Comparison of ENCODE assay signal across 16 cellular contexts in genomic region chr14:21317433-21317832, GRCh38. TPM values are rescaled to one million over a fixed set of nuclear protein-coding genes. Genes with fewer than 3 reads are reported as not detected.
DNase-seq lines count a peak whose midpoint lies in the region; ATAC-seq, FAIRE-seq and TF ChIP-seq lines count a peak whose summit lies in the region.
"Had no signal": no experiment of that assay in that cellular context is flagged by ENCODE, and none has a peak within 500 bp of the region (broad histone marks: within the 10 kb centered on the region; RNA-seq: fewer than 3 reads in every experiment).

No MANE protein-coding gene starts in this region.

- no peak overlapping the region for H3K27ac ChIP-seq in K562 (ENCODE audit: extremely low read depth, low read depth, low read length)
- H3K27ac ChIP-seq: upper lobe of right lung had no signal

- H3K4me3 Mint-ChIP-seq in activated T-helper 1 cell treated with anti-CD3 and anti-CD28 coated beads, Interleukin-12 subunit alpha, Interleukin-12 subunit beta, Interleukin-2, Interleukin-4 antibody, amounts not matched to agents 30 ng/mL and 10 ng/mL and 1 ng/mL, durations not matched to agents 14 hours and 24 hours and 36 hours = no peak overlapping the region
- H3K4me3 Mint-ChIP-seq: activated naive CD8-positive, alpha-beta T cell had no signal

- FAIRE-seq in K562 (lab: Jason Lieb, UNC) = no peak
- FAIRE-seq: endometrium, frontal cortex had no signal

- no peaks in the 10 kb centered on the region for H3K9me1 ChIP-seq in K562 (ENCODE audit: control insufficient read depth, insufficient read depth, low read length)

- TF ChIP-seq POLR2A in NB4 (IDR thresholded peaks at IDR 0.05; ENCODE audit: extremely low read depth, insufficient read length) = no peak
- no peak for TF ChIP-seq POLR2A in K562 (conservative IDR thresholded peaks at IDR 0.05)

- H3K27me3 ChIP-seq in K562 (ENCODE audit: control insufficient read depth in 2 of 2, insufficient read depth in 2 of 2, low read length in 2 of 2) = no peaks in the 10 kb centered on the region
- H3K27me3 ChIP-seq: upper lobe of right lung had no signal

- H3K79me2 ChIP-seq in K562 (ENCODE audit: control insufficient read depth, insufficient read depth, low read length) = no peaks in the 10 kb centered on the region

- no peak overlapping the region for H3K4me2 ChIP-seq in K562 (ENCODE audit: insufficient read depth, low read length)

- no TSS peak for BruUV-seq in K562 (replicated peaks; lab: Mats Ljungman, UMichigan)

- H2AFZ ChIP-seq in K562 (ENCODE audit: low read depth, low read length) = peak overlapping the region; percentile 63; the same call in 1 of the 2 replicates

- in situ Hi-C loops in K562 (cut with MboI) = no loop called here

- no peaks in the 10 kb centered on the region for H3K9me3 ChIP-seq in K562 (replicated peaks; ENCODE audit: control insufficient read depth, insufficient read depth, low read depth, low read length)
- H3K9me3 ChIP-seq: upper lobe of right lung had no signal

- peaks cover 0 to 13% of the 10 kb centered on the region in 2 experiments; a peak in 3 of 5 replicates for H3K4me1 ChIP-seq in K562 (replicated peaks in 1 of 2; ENCODE audit: control insufficient read depth in 2 of 2, insufficient read depth in 2 of 2, low read length in 2 of 2)

- intact Hi-C loops in K562 (cut with micrococcal nuclease) = no loop called here
- intact Hi-C loops in activated T-helper 1 cell treated with anti-CD3 and anti-CD28 coated beads, Interleukin-12 subunit alpha, Interleukin-12 subunit beta, Interleukin-2, Interleukin-4 antibody, amounts not matched to agents 30 ng/mL and 10 ng/mL and 1 ng/mL, durations not matched to agents 14 hours and 24 hours and 36 hours (cut with micrococcal nuclease) = no loop called here

- TF ChIP-seq CTCF in NB4 (IDR thresholded peaks at IDR 0.05; ENCODE audit: low read depth, low read length) (no peak), K562 (IDR thresholded peaks at IDR 0.05 in 2 of 3, conservative IDR thresholded peaks at IDR 0.05 in 1 of 3; ENCODE audit: insufficient read depth in 2 of 3, low read depth in 1 of 3, low read length in 3 of 3) (no peak)

- no peak overlapping the region for H3K9ac ChIP-seq in K562 (ENCODE audit: insufficient read depth in 1 of 2, low read depth in 2 of 2, low read length in 2 of 2)

- DNase-seq in CD1c-positive myeloid dendritic cell (ENCODE audit: extremely low spot score) (peak; percentile 57), NB4 (ENCODE audit: low read depth) (peak; percentile 57), K562 (ENCODE audit: extremely low read depth in 1 of 4, low spot score in 3 of 4) (peak in 1 of 4 experiments; percentile 26)
- DNase-seq in activated T-helper 1 cell treated with anti-CD3 and anti-CD28 coated beads, Interleukin-12 subunit alpha, Interleukin-12 subunit beta, Interleukin-2, Interleukin-4 antibody, amounts not matched to agents 30 ng/mL and 10 ng/mL and 1 ng/mL, durations not matched to agents 14 hours and 24 hours and 36 hours (ENCODE audit: low spot score) = no peak
- no peak for DNase-seq in activated CD4-positive, CD25-positive, alpha-beta regulatory T cell (lab: John Stamatoyannopoulos, UW)
- DNase-seq: H7, islet precursor cell, retina, upper lobe of right lung had no signal

- no peaks in the 10 kb centered on the region for H3K36me3 ChIP-seq in K562 (ENCODE audit: control insufficient read depth, insufficient read depth, low read length)
- H3K36me3 ChIP-seq: upper lobe of right lung had no signal

- H4K20me1 ChIP-seq in K562 (replicated peaks; ENCODE audit: control insufficient read depth, insufficient read depth, low read length) = no peaks in the 10 kb centered on the region

- H3K4me1 Mint-ChIP-seq in activated T-helper 1 cell treated with anti-CD3 and anti-CD28 coated beads, Interleukin-12 subunit alpha, Interleukin-12 subunit beta, Interleukin-2, Interleukin-4 antibody, amounts not matched to agents 30 ng/mL and 10 ng/mL and 1 ng/mL, durations not matched to agents 14 hours and 24 hours and 36 hours (ENCODE audit: low read depth) = peaks cover 11% of the 10 kb centered on the region

- TF ChIP-seq RAD21 in K562 (CRISPR knock-in tag; conservative IDR thresholded peaks at IDR 0.05 in 1 of 2, IDR thresholded peaks at IDR 0.05 in 1 of 2) = no peak

- H3K9me3 Mint-ChIP-seq in activated T-helper 1 cell treated with anti-CD3 and anti-CD28 coated beads, Interleukin-12 subunit alpha, Interleukin-12 subunit beta, Interleukin-2, Interleukin-4 antibody, amounts not matched to agents 30 ng/mL and 10 ng/mL and 1 ng/mL, durations not matched to agents 14 hours and 24 hours and 36 hours = no peaks in the 10 kb centered on the region

- no peaks in the 10 kb centered on the region for H3K36me3 Mint-ChIP-seq in activated T-helper 1 cell treated with anti-CD3 and anti-CD28 coated beads, Interleukin-12 subunit alpha, Interleukin-12 subunit beta, Interleukin-2, Interleukin-4 antibody, amounts not matched to agents 30 ng/mL and 10 ng/mL and 1 ng/mL, durations not matched to agents 14 hours and 24 hours and 36 hours (ENCODE audit: low read depth)
- H3K36me3 Mint-ChIP-seq: activated naive CD8-positive, alpha-beta T cell had no signal

- no peak for TF ChIP-seq EP300 in K562 (IDR thresholded peaks at IDR 0.05; ENCODE audit: low read length)

- CTCF ChIA-PET in K562 (lab: Yijun Ruan, JAX; ENCODE audit: low intra/inter-chr PET ratio) = no interaction called here

- H3K27me3 Mint-ChIP-seq in activated T-helper 1 cell treated with anti-CD3 and anti-CD28 coated beads, Interleukin-12 subunit alpha, Interleukin-12 subunit beta, Interleukin-2, Interleukin-4 antibody, amounts not matched to agents 30 ng/mL and 10 ng/mL and 1 ng/mL, durations not matched to agents 14 hours and 24 hours and 36 hours (ENCODE audit: insufficient read depth) = peaks cover 7% of the 10 kb centered on the region
- H3K27me3 Mint-ChIP-seq: activated naive CD8-positive, alpha-beta T cell had no signal

- WGBS in K562 (ENCODE audit: insufficient coverage, low coverage, missing lambda C conversion rate) = 7% methylated on average over 3 of the region's 3 CpGs

- H3K4me3 ChIP-seq in NB4 (ENCODE audit: low read depth, low read length) (no peak overlapping the region), K562 (no peak overlapping the region)
- H3K4me3 ChIP-seq: upper lobe of right lung had no signal

- no peak overlapping the region for H3K27ac Mint-ChIP-seq in activated T-helper 1 cell treated with anti-CD3 and anti-CD28 coated beads, Interleukin-12 subunit alpha, Interleukin-12 subunit beta, Interleukin-2, Interleukin-4 antibody, amounts not matched to agents 30 ng/mL and 10 ng/mL and 1 ng/mL, durations not matched to agents 14 hours and 24 hours and 36 hours
- H3K27ac Mint-ChIP-seq: activated naive CD8-positive, alpha-beta T cell had no signal

- POLR2A ChIA-PET in K562 (lab: Yijun Ruan, JAX) = interaction anchor here (0.6 to 1.3 kb wide), 3 partner anchors 8 to 50 kb away, joined by 3 to 5 read pairs (median 4); no protein-coding TSS in a partner anchor

- peak; percentile 47 for ATAC-seq in GM21717 (IDR thresholded peaks at IDR 0.05; ENCODE audit: unreplicated experiment)
- peak; percentile 53 for ATAC-seq in K562
- no peak for ATAC-seq in GM18873 (IDR thresholded peaks at IDR 0.05; ENCODE audit: low FRiP score, unreplicated experiment)
- no peak for ATAC-seq in GM21529 (IDR thresholded peaks at IDR 0.05; ENCODE audit: unreplicated experiment)
- ATAC-seq: Right ventricle myocardium inferior, upper lobe of right lung had no signal

RNA-seq across cellular contexts. Expression of gene RPGRIP1, which starts 37.5 kb away (rescaled TPM):
- 1.3 and 1.5 TPM in 2 replicates for total RNA-seq in K562 (2011; cell fraction: chromatin; rRNA removed; ENCODE audit: low replicate concordance)
- 0.33 and 0.92 TPM in 2 replicates for total RNA-seq in K562 (2011; cell fraction: nucleolus; rRNA removed)
- total RNA-seq in K562 (2011; cell fraction: nucleoplasm; rRNA removed) = 1.1 TPM in 2 replicates
- 0.53 and 0.95 TPM in 2 replicates for total RNA-seq in K562 (2014; rRNA removed)
- total RNA-seq in K562 (2014; rRNA removed; fragmentation: Illumina TruSeq; extraction: Trizol) = 0.61 and 0.76 TPM in 2 replicates
- total RNA-seq in K562 (2015; rRNA removed; fragmentation: Illumina TruSeq; extraction: Trizol) = 0.41 and 0.72 TPM in 2 replicates
- 0.31 and 0.47 TPM in 2 replicates for total RNA-seq in K562 (2021)
- 0.56 and 0.80 TPM in 2 replicates for polyA plus RNA-seq in K562 (2011; rRNA removed)
- polyA plus RNA-seq in K562 (2011; cell fraction: cytosol; rRNA removed) = 0.09 and 0.38 TPM in 2 replicates
- 1.2 and 1.5 TPM in 2 replicates for polyA plus RNA-seq in K562 (2011; cell fraction: nucleus; rRNA removed)
- 0.39 and 0.62 TPM in 2 replicates for polyA plus RNA-seq in K562 (2012)
- polyA plus RNA-seq in K562 (2014; fragmentation: Illumina TruSeq; extraction: Trizol) = 0.33 and 0.86 TPM in 2 replicates
- polyA plus RNA-seq in K562 (2014; fragmentation: Nextera tagmentation; extraction: Ambion mirVana) = under 1 TPM in 1 of 2 experiments, not detected in 1; 0.49 TPM
- polyA plus RNA-seq in K562 (2014; rRNA removed) = 0.31 and 0.57 TPM in 2 replicates
- polyA minus RNA-seq in K562 (2011; rRNA and poly(A)+ RNA removed) = 0.39 and 1.1 TPM in 2 replicates
- not detected in 2 replicates for polyA minus RNA-seq in K562 (2011; cell fraction: cytosol; rRNA and poly(A)+ RNA removed)
- polyA minus RNA-seq in K562 (2011; cell fraction: nucleus; rRNA and poly(A)+ RNA removed) = 0.22 and 0.27 TPM in 2 replicates
- total RNA-seq in activated T-helper 1 cell treated with anti-CD3 and anti-CD28 coated beads, Interleukin-12 subunit alpha, Interleukin-12 subunit beta, Interleukin-2, Interleukin-4 antibody, amounts not matched to agents 30 ng/mL and 10 ng/mL and 1 ng/mL, durations not matched to agents 14 hours and 24 hours and 36 hours = not detected in 2 replicates
- total RNA-seq: frontal cortex had no signal

RNA-seq across cellular contexts. Expression of gene HNRNPC, which starts 48.2 kb away (rescaled TPM):
- total RNA-seq in K562 (2011; cell fraction: chromatin; rRNA removed; ENCODE audit: low replicate concordance) = 279 and 404 TPM in 2 replicates
- total RNA-seq in K562 (2011; cell fraction: nucleolus; rRNA removed) = 241 and 299 TPM in 2 replicates
- total RNA-seq in K562 (2011; cell fraction: nucleoplasm; rRNA removed) = 371 and 436 TPM in 2 replicates
- total RNA-seq in K562 (2014; rRNA removed) (957 and 1,143 TPM in 2 replicates), K562 (2014; rRNA removed; fragmentation: Illumina TruSeq; extraction: Trizol) (1,233 and 1,451 TPM in 2 replicates), K562 (2015; rRNA removed; fragmentation: Illumina TruSeq; extraction: Trizol) (1,173 and 1,191 TPM in 2 replicates), K562 (2021) (795 and 814 TPM in 2 replicates)
- polyA plus RNA-seq in K562 (2011; rRNA removed) (1,168 and 1,525 TPM in 2 replicates), K562 (2014; fragmentation: Illumina TruSeq; extraction: Trizol) (1,403 and 1,557 TPM in 2 replicates), K562 (2014; fragmentation: Nextera tagmentation; extraction: Ambion mirVana) (1,000 to 10,000 TPM in 1 of 2 experiments, 100 to 1,000 TPM in 1; 679 to 1,238 TPM), K562 (2014; rRNA removed) (1,109 and 1,156 TPM in 2 replicates)
- 443 and 790 TPM in 2 replicates for polyA plus RNA-seq in K562 (2011; cell fraction: cytosol; rRNA removed)
- polyA plus RNA-seq in K562 (2011; cell fraction: nucleus; rRNA removed) = 357 and 429 TPM in 2 replicates
- polyA plus RNA-seq in K562 (2012) = 753 and 1,086 TPM in 2 replicates
- 947 and 1,115 TPM in 2 replicates for polyA minus RNA-seq in K562 (2011; rRNA and poly(A)+ RNA removed)
- polyA minus RNA-seq in K562 (2011; cell fraction: cytosol; rRNA and poly(A)+ RNA removed) = 289 and 374 TPM in 2 replicates
- polyA minus RNA-seq in K562 (2011; cell fraction: nucleus; rRNA and poly(A)+ RNA removed) = 200 and 293 TPM in 2 replicates
- 958 and 976 TPM in 2 replicates for total RNA-seq in activated T-helper 1 cell treated with anti-CD3 and anti-CD28 coated beads, Interleukin-12 subunit alpha, Interleukin-12 subunit beta, Interleukin-2, Interleukin-4 antibody, amounts not matched to agents 30 ng/mL and 10 ng/mL and 1 ng/mL, durations not matched to agents 14 hours and 24 hours and 36 hours

Comparison
In these comparisons a context has a peak if more than half of its experiments do, and no peak if none do; other contexts are left out.
1. DNase-seq: peak in CD1c-positive myeloid dendritic cell (single experiment) and NB4 (single experiment); none in activated T-helper 1 cell treated with anti-CD3 and anti-CD28 coated beads, Interleukin-12 subunit alpha, Interleukin-12 subunit beta, Interleukin-2, Interleukin-4 antibody, amounts not matched to agents 30 ng/mL and 10 ng/mL and 1 ng/mL, durations not matched to agents 14 hours and 24 hours and 36 hours (single experiment) and activated CD4-positive, CD25-positive, alpha-beta regulatory T cell (0 of 4).
2. ATAC-seq: peak in GM21717 (single experiment) and K562 (single experiment); none in GM18873 (single experiment) and GM21529 (single experiment).